Comparison of ENCODE assay signal across 1 cellular context in the genomic region with DNA sequence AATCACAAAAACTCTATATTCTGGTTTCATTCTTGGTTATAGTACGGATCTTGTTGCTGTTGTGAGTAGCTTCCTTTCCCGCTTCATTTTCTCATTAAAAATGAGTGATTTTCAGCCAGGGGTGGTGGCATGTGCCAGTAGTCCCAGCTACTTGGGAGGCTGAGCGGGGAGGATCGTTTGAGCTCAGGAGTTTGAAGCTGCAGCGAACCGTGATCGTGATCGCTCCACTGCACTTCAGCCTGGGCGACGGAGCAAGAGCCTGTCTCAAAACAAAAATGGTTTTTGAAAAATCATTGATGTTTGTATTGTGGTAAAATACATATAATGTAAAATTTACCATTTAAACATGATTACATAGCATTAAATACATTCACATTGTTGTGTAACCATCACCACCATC.
TF ChIP-seq lines count a peak whose summit lies in the region.

No MANE protein-coding gene starts in this region.

TF ChIP-seq in GM12878, 131 proteins besides CTCF, POLR2A, EP300 and RAD21:
- no peak for TF ChIP-seq RBBP5 (conservative IDR thresholded peaks at IDR 0.05)
- TF ChIP-seq, protein P1, sequence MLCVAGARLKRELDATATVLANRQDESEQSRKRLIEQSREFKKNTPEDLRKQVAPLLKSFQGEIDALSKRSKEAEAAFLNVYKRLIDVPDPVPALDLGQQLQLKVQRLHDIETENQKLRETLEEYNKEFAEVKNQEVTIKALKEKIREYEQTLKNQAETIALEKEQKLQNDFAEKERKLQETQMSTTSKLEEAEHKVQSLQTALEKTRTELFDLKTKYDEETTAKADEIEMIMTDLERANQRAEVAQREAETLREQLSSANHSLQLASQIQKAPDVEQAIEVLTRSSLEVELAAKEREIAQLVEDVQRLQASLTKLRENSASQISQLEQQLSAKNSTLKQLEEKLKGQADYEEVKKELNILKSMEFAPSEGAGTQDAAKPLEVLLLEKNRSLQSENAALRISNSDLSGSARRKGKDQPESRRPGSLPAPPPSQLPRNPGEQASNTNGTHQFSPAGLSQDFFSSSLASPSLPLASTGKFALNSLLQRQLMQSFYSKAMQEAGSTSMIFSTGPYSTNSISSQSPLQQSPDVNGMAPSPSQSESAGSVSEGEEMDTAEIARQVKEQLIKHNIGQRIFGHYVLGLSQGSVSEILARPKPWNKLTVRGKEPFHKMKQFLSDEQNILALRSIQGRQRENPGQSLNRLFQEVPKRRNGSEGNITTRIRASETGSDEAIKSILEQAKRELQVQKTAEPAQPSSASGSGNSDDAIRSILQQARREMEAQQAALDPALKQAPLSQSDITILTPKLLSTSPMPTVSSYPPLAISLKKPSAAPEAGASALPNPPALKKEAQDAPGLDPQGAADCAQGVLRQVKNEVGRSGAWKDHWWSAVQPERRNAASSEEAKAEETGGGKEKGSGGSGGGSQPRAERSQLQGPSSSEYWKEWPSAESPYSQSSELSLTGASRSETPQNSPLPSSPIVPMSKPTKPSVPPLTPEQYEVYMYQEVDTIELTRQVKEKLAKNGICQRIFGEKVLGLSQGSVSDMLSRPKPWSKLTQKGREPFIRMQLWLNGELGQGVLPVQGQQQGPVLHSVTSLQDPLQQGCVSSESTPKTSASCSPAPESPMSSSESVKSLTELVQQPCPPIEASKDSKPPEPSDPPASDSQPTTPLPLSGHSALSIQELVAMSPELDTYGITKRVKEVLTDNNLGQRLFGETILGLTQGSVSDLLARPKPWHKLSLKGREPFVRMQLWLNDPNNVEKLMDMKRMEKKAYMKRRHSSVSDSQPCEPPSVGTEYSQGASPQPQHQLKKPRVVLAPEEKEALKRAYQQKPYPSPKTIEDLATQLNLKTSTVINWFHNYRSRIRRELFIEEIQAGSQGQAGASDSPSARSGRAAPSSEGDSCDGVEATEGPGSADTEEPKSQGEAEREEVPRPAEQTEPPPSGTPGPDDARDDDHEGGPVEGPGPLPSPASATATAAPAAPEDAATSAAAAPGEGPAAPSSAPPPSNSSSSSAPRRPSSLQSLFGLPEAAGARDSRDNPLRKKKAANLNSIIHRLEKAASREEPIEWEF (IDR thresholded peaks at IDR 0.05; ENCODE audit: insufficient replicate concordance, low read depth, low read length) = no peak
- TF ChIP-seq, protein P2, sequence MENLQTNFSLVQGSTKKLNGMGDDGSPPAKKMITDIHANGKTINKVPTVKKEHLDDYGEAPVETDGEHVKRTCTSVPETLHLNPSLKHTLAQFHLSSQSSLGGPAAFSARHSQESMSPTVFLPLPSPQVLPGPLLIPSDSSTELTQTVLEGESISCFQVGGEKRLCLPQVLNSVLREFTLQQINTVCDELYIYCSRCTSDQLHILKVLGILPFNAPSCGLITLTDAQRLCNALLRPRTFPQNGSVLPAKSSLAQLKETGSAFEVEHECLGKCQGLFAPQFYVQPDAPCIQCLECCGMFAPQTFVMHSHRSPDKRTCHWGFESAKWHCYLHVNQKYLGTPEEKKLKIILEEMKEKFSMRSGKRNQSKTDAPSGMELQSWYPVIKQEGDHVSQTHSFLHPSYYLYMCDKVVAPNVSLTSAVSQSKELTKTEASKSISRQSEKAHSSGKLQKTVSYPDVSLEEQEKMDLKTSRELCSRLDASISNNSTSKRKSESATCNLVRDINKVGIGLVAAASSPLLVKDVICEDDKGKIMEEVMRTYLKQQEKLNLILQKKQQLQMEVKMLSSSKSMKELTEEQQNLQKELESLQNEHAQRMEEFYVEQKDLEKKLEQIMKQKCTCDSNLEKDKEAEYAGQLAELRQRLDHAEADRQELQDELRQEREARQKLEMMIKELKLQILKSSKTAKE (IDR thresholded peaks at IDR 0.05; ENCODE audit: low read depth, poor library complexity, severe bottlenecking) = no peak
- no peak for TF ChIP-seq WRNIP1 (IDR thresholded peaks at IDR 0.05; ENCODE audit: borderline replicate concordance, low read depth, low read length)
- TF ChIP-seq PAX5 (IDR thresholded peaks at IDR 0.05; ENCODE audit: borderline replicate concordance, low read depth, low read length) = peak; percentile 82
- TF ChIP-seq ZNF207 (IDR thresholded peaks at IDR 0.05; ENCODE audit: borderline replicate concordance) = no peak
